13 cellular contexts compared by ENCODE assay signal in genomic region chr9:130824079-130824478, GRCh38. TPM values are rescaled to one million over a fixed set of nuclear protein-coding genes. Genes with fewer than 3 reads are reported as not detected.
DNase-seq lines count a peak whose midpoint lies in the region; ATAC-seq, FAIRE-seq and TF ChIP-seq lines count a peak whose summit lies in the region.
"Had no signal": no experiment of that assay in that cellular context is flagged by ENCODE, and none has a peak within 500 bp of the region (broad histone marks: within the 10 kb centered on the region; RNA-seq: fewer than 3 reads in every experiment).

No MANE protein-coding gene starts in this region.

- no TSS peak for BruUV-seq in OCI-LY7 (replicated peaks; lab: Mats Ljungman, UMichigan)

- H3K9me3 ChIP-seq in A549 (0 out of 3 replicates have a peak, but pooled peaks cover 8% of the 10 kb centered on the region), Peyer's patch (no peaks in the 10 kb centered on the region), fibroblast of lung (ENCODE audit: control insufficient read depth, insufficient read depth, low read depth, low read length) (no peaks in the 10 kb centered on the region), OCI-LY7 (ENCODE audit: low read length) (peaks cover 7% of the 10 kb centered on the region)

- no peak for DNase-seq in A549 (ENCODE audit: low read depth in 1 of 2, low spot score in 1 of 2)
- DNase-seq in Peyer's patch, result no peak
- no peak for DNase-seq in fibroblast of lung (ENCODE audit: low read depth in 2 of 2)
- DNase-seq in osteocyte (ENCODE audit: extremely low spot score, unreplicated experiment), result no peak
- no peak for DNase-seq in NCI-H2029 (lab: John Stamatoyannopoulos, UW)
- DNase-seq in foreskin keratinocyte, result no peak
- no peak for DNase-seq in NCI-H526 treated with DMSO at 0.1 percent for 48 hours (lab: John Stamatoyannopoulos, UW)
- no peak for DNase-seq in OCI-LY7 (ENCODE audit: low spot score)
- DNase-seq: activated T-cell treated with anti-CD3 and anti-CD28 coated beads, Interleukin-2, amount 50 U/mL, for 24 hours; KG1; NCI-H526; T-helper 9 cell had no signal

- POLR2A ChIA-PET in A549 (lab: Yijun Ruan, JAX) (no interaction called here), OCI-LY7 (lab: Charles Lee) (interaction anchor here (0.9 kb wide), 1 partner anchor 9 kb away, joined by 3 read pairs; no protein-coding TSS in a partner anchor)

- intact Hi-C loops in OCI-LY7 (cut with micrococcal nuclease; ENCODE audit: unreplicated experiment), result no loop called here

- no peak for FAIRE-seq in A549 (lab: Jason Lieb, UNC)

- H3K27me3 Mint-ChIP-seq in osteocyte (ENCODE audit: unreplicated experiment), result no peaks in the 10 kb centered on the region
- H3K27me3 Mint-ChIP-seq: activated T-cell treated with anti-CD3 and anti-CD28 coated beads, Interleukin-2, amount 50 U/mL, for 24 hours; dendritic cell treated with granulocyte-macrophage colony-stimulating factor and Interleukin-4, amounts not matched to agents 40 ng/mL and 50 ng/mL, for 4 days had no signal

- no peaks in the 10 kb centered on the region for H4K20me1 ChIP-seq in fibroblast of lung (ENCODE audit: control insufficient read depth, extremely low read depth, insufficient read depth, low read length)
- H4K20me1 ChIP-seq in OCI-LY7 (ENCODE audit: insufficient read depth, low read length), result no peaks in the 10 kb centered on the region

- CTCF ChIA-PET in A549 (lab: Yijun Ruan, JAX) (interaction anchor here (0.6 to 2.3 kb wide), 11 partner anchors 9 to 123 kb away, joined by 3 to 7 read pairs (median 4); no protein-coding TSS in a partner anchor), OCI-LY7 (lab: Charles Lee; ENCODE audit: unreplicated experiment) (no interaction called here)

- H3K36me3 Mint-ChIP-seq in osteocyte (ENCODE audit: unreplicated experiment), result peaks cover 4% of the 10 kb centered on the region

- no peak for TF ChIP-seq RAD21 in A549 (conservative IDR thresholded peaks at IDR 0.05 in 1 of 2, IDR thresholded peaks at IDR 0.05 in 1 of 2)

- no peak for TF ChIP-seq EP300 in A549 (IDR thresholded peaks at IDR 0.05)

- H3K4me3 Mint-ChIP-seq in osteocyte (ENCODE audit: unreplicated experiment), result peak overlapping the region; percentile 40
- H3K4me3 Mint-ChIP-seq: activated T-cell treated with anti-CD3 and anti-CD28 coated beads, Interleukin-2, amount 50 U/mL, for 24 hours; dendritic cell treated with granulocyte-macrophage colony-stimulating factor and Interleukin-4, amounts not matched to agents 40 ng/mL and 50 ng/mL, for 4 days had no signal

- peaks cover 24% of the 10 kb centered on the region for H3K4me1 ChIP-seq in A549
- H3K4me1 ChIP-seq in Peyer's patch, result peaks cover 0 to 30% (median 3%) of the 10 kb centered on the region in 4 donors
- peaks cover 21% of the 10 kb centered on the region for H3K4me1 ChIP-seq in fibroblast of lung (ENCODE audit: control insufficient read depth, extremely low read depth, insufficient read depth, low read length)
- H3K4me1 ChIP-seq in foreskin keratinocyte, result no peaks in the 10 kb centered on the region
- no peaks in the 10 kb centered on the region for H3K4me1 ChIP-seq in OCI-LY7 (ENCODE audit: insufficient read depth, low read length, poor library complexity, severe bottlenecking)

- H2AFZ ChIP-seq in fibroblast of lung (ENCODE audit: low read length) (no peak overlapping the region), OCI-LY7 (ENCODE audit: low read length) (no peak overlapping the region)

- TF ChIP-seq CTCF in A549 (IDR thresholded peaks at IDR 0.05) (no peak), Peyer's patch (IDR thresholded peaks at IDR 0.05) (no peak), fibroblast of lung (conservative IDR thresholded peaks at IDR 0.05 in 1 of 2, IDR thresholded peaks at IDR 0.05 in 1 of 2; ENCODE audit: low read depth in 1 of 2, low read length in 2 of 2) (no peak), osteocyte (IDR thresholded peaks at IDR 0.05) (no peak), foreskin keratinocyte (conservative IDR thresholded peaks at IDR 0.05) (no peak), OCI-LY7 (conservative IDR thresholded peaks at IDR 0.05; ENCODE audit: low read length) (no peak)

- peak overlapping the region; percentile 86 for H3K27ac Mint-ChIP-seq in osteocyte (ENCODE audit: unreplicated experiment)
- H3K27ac Mint-ChIP-seq: activated T-cell treated with anti-CD3 and anti-CD28 coated beads, Interleukin-2, amount 50 U/mL, for 24 hours had no signal

- no peaks in the 10 kb centered on the region for H3K9me2 ChIP-seq in OCI-LY7 (ENCODE audit: insufficient read depth, low read length)

- H3K79me2 ChIP-seq in fibroblast of lung (ENCODE audit: control insufficient read depth, insufficient read depth, low read length), result peaks cover 13% of the 10 kb centered on the region
- no peaks in the 10 kb centered on the region for H3K79me2 ChIP-seq in OCI-LY7 (ENCODE audit: insufficient read depth, low read depth, low read length)

- H3K4me3 ChIP-seq in A549, result no peak overlapping the region
- H3K4me3 ChIP-seq in Peyer's patch, result no peak overlapping the region
- H3K4me3 ChIP-seq in fibroblast of lung (replicated peaks in 1 of 4; ENCODE audit: control extremely low read depth in 1 of 4, insufficient read depth in 1 of 4, low read depth in 3 of 4, low read length in 4 of 4), result peak overlapping the region in 1 of 4 experiments; percentile 29
- no peak overlapping the region for H3K4me3 ChIP-seq in OCI-LY7 (ENCODE audit: low read depth, low read length, poor library complexity, severe bottlenecking)

- H3K27ac ChIP-seq in A549 (peak overlapping the region in 1 of 2 experiments; percentile 67; a peak in 4 of 6 replicates), Peyer's patch (peak overlapping the region; percentile 14 to 75 (median 68)), fibroblast of lung (ENCODE audit: insufficient read depth, low read length) (peak overlapping the region; percentile 71), foreskin keratinocyte (no peak overlapping the region), OCI-LY7 (ENCODE audit: low read depth, low read length, poor library complexity, severe bottlenecking) (no peak overlapping the region)

- H3K27me3 ChIP-seq in Peyer's patch (no peaks in the 10 kb centered on the region), fibroblast of lung (ENCODE audit: control insufficient read depth, insufficient read depth, low read length) (no peaks in the 10 kb centered on the region), foreskin keratinocyte (no peaks in the 10 kb centered on the region)

- no peak overlapping the region for H3K4me2 ChIP-seq in A549
- H3K4me2 ChIP-seq in fibroblast of lung (ENCODE audit: extremely low read depth, insufficient read depth, low read length), result peak overlapping the region; percentile 75
- H3K4me2 ChIP-seq in OCI-LY7 (ENCODE audit: low read length), result no peak overlapping the region

- no peak overlapping the region for H3K9ac ChIP-seq in fibroblast of lung (ENCODE audit: insufficient read depth, low read length)

- peaks cover 46% of the 10 kb centered on the region for H3K4me1 Mint-ChIP-seq in osteocyte (ENCODE audit: unreplicated experiment)

- 72% methylated on average over 2 of the region's 2 CpGs for WGBS in A549 (ENCODE audit: missing lambda C conversion rate)

- peak; percentile 34 to 47; a peak in 3 of 6 replicates for ATAC-seq in A549
- no peak for ATAC-seq in foreskin keratinocyte

- TF ChIP-seq POLR2A in A549 (IDR thresholded peaks at IDR 0.05; ENCODE audit: low read length), result no peak
- TF ChIP-seq POLR2A in Peyer's patch (IDR thresholded peaks at IDR 0.05), result no peak

- no peaks in the 10 kb centered on the region for H3K36me3 ChIP-seq in Peyer's patch
- H3K36me3 ChIP-seq in fibroblast of lung (ENCODE audit: control insufficient read depth, insufficient read depth, low read length), result no peaks in the 10 kb centered on the region
- H3K36me3 ChIP-seq in OCI-LY7 (ENCODE audit: insufficient read depth, low read length), result no peaks in the 10 kb centered on the region

- peaks cover 5% of the 10 kb centered on the region for H3K9me3 Mint-ChIP-seq in osteocyte (ENCODE audit: unreplicated experiment)
- H3K9me3 Mint-ChIP-seq: activated T-cell treated with anti-CD3 and anti-CD28 coated beads, Interleukin-2, amount 50 U/mL, for 24 hours had no signal

TF ChIP-seq in A549, 52 proteins besides CTCF, POLR2A, EP300 and RAD21 (continues in another document):
- TF ChIP-seq ZFP36 (IDR thresholded peaks at IDR 0.05; ENCODE audit: borderline replicate concordance, partially characterized antibody) (no peak), CEBPB (IDR thresholded peaks at IDR 0.05) (no peak), POLR2AphosphoS2 (conservative IDR thresholded peaks at IDR 0.05; ENCODE audit: low read length) (no peak), SMC3 (IDR thresholded peaks at IDR 0.05) (no peak)
- TF ChIP-seq, protein P1, sequence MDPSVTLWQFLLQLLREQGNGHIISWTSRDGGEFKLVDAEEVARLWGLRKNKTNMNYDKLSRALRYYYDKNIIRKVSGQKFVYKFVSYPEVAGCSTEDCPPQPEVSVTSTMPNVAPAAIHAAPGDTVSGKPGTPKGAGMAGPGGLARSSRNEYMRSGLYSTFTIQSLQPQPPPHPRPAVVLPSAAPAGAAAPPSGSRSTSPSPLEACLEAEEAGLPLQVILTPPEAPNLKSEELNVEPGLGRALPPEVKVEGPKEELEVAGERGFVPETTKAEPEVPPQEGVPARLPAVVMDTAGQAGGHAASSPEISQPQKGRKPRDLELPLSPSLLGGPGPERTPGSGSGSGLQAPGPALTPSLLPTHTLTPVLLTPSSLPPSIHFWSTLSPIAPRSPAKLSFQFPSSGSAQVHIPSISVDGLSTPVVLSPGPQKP (IDR thresholded peaks at IDR 0.05; ENCODE audit: low read depth, low read length), result no peak

RNA-seq across cellular contexts. Expression of gene ABL1, which starts 11.0 kb away (rescaled TPM):
- 26.5 and 37.5 TPM in 2 replicates for polyA plus RNA-seq in A549 (2011; rRNA removed)
- 16.5 and 23.9 TPM in 2 replicates for polyA plus RNA-seq in A549 (2012; cell fraction: cytosol; rRNA removed)
- 30.8 and 36.5 TPM in 2 replicates for polyA plus RNA-seq in A549 (2012; cell fraction: nucleus; rRNA removed)
- polyA plus RNA-seq in A549 (2017; fragmentation: RNase III; extraction: RNeasy Plus Mini Kit Qiagen cat#74134 plus additional on column Dnase treatment), result 30.0 to 32.6 TPM (median 32.4 TPM) in 3 replicates
- 54.3 and 56.9 TPM in 2 replicates for polyA minus RNA-seq in A549 (2011; rRNA and poly(A)+ RNA removed)
- total RNA-seq in Peyer's patch, result 10 to 100 TPM; 43.6 to 85.8 (median 67.4) TPM
- total RNA-seq in fibroblast of lung, result 47.8 and 65.4 TPM in 2 replicates
- 44.3 and 46.6 TPM in 2 replicates for polyA plus RNA-seq in fibroblast of lung
- polyA plus RNA-seq in fibroblast of lung (2012), result 61.9 and 70.2 TPM in 2 replicates
- polyA minus RNA-seq in fibroblast of lung (ENCODE audit: low replicate concordance), result 142 and 174 TPM in 2 replicates
- total RNA-seq in osteocyte, result 97.7 and 101 TPM in 2 replicates
- 34.1 and 35.0 TPM in 2 replicates for total RNA-seq in foreskin keratinocyte
- 13.2 and 13.3 TPM in 2 replicates for polyA plus RNA-seq in foreskin keratinocyte
- 7.8 and 8.1 TPM in 2 replicates for total RNA-seq in OCI-LY7 (2014; rRNA removed; shearing (Covaris generic))
- total RNA-seq in OCI-LY7 (2022), result 28.3 and 33.7 TPM in 2 replicates

Comparison
In these comparisons a context has a peak if more than half of its experiments do, and no peak if none do; other contexts are left out.
1. H3K27ac ChIP-seq: peak in Peyer's patch (4 of 4) and fibroblast of lung (single experiment); none in foreskin keratinocyte (single experiment) and OCI-LY7 (single experiment).